ENCODE assay signal across 1 cellular context in the genomic region with DNA sequence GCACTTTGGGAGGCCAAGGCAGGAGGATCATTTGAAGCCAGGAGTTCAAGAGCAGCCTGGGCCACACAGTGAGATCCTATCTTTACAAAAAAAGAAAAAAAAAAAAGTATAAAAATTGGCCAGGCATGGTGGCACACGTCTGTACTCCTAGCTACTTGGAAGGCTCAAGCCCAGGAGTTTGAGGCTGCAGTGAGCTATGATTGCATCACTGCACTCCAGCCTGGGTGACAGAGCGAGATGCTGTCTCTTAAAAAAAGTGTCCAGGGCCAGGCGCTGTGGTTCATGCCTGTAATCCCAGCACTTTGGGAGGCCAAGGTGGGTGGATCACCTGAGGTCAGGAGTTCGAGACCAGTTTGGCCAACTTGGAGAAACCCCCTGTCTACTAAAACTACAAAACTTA.
TF ChIP-seq lines count a peak whose summit lies in the region.
"Not testable (repeated sequence)": the region's sequence is repeated elsewhere in the genome, so short reads cannot be mapped to it uniquely, and the experiment has no call there.

No MANE protein-coding gene starts in this region.

TF ChIP-seq in HepG2, 621 proteins besides CTCF, POLR2A, EP300 and RAD21:
- peak; percentile 37; the same call in 1 of the 2 replicates for TF ChIP-seq ATF7 (IDR thresholded peaks at IDR 0.05)
- not testable (repeated sequence) for TF ChIP-seq ATF7 (CRISPR knock-in tag; IDR thresholded peaks at IDR 0.05)
